22 cellular contexts compared by ENCODE assay signal in the genomic region with DNA sequence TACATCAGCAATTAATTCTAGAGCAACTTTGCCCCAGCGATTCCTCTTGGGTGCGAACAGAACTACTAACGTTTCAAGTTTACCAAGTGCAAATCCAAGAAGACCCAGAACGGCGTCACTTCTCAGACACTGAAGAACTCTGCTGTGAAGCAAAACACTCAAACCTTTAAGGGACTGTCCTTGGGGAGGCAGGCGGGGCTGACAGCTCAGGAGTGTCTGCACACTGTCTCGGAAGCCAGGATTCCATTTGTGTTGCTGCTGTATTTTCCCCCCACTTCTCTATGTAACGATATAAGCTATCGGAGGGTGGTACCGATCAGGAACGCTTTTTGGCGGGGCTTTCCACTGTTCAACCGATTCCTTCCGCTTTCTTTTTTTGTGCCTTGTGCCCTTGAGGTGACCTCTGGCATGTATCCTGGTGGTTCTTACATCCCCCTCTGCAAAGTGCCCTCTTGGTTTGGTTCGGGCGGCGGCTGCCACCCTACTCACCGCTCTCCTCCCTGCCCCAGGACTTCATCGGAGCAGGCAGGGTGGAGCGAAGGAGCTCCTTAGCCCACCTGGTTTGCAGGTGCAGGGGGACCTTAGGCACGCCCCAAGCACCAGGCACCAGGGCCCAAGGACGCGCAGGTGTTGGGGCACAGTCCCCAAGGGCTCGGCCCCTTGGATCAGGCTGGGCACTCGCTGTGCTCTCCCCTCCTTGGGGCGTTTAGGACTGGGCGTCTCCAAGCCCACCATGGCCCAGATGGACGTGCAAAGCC. TPM values are rescaled to one million over a fixed set of nuclear protein-coding genes. Genes with fewer than 3 reads are reported as not detected.
A peak's percentile ranks its signal among the peaks of the same experiment; 100 is the strongest.
DNase-seq lines count a peak whose midpoint lies in the region; ATAC-seq, FAIRE-seq and TF ChIP-seq lines count a peak whose summit lies in the region.
"Had no signal": no experiment of that assay in that cellular context is flagged by ENCODE, and none has a peak within 500 bp of the region (broad histone marks: within the 10 kb centered on the region; RNA-seq: fewer than 3 reads in every experiment).

No MANE protein-coding gene starts in this region.

- no peak for TF ChIP-seq RAD21 in HepG2 (CRISPR knock-in tag; IDR thresholded peaks at IDR 0.05)

- TF ChIP-seq EP300 in HepG2 (IDR thresholded peaks at IDR 0.05; ENCODE audit: low read depth in 2 of 2, low read length in 2 of 2): no peak
- no peak for TF ChIP-seq EP300 in HepG2 (CRISPR knock-in tag; IDR thresholded peaks at IDR 0.05; ENCODE audit: borderline replicate concordance)

- no peak for TF ChIP-seq CTCF in HepG2 (CRISPR knock-in tag; IDR thresholded peaks at IDR 0.05)
- no peak for TF ChIP-seq CTCF in right lobe of liver (IDR thresholded peaks at IDR 0.05)
- no peak for TF ChIP-seq CTCF in vagina (IDR thresholded peaks at IDR 0.05)

- H3K9me3 ChIP-seq in HepG2 (ENCODE audit: low read length): no peaks in the 10 kb centered on the region
- H3K9me3 ChIP-seq in right lobe of liver: no peaks in the 10 kb centered on the region
- no peaks in the 10 kb centered on the region for H3K9me3 ChIP-seq in muscle layer of colon (ENCODE audit: low read length)
- no peaks in the 10 kb centered on the region for H3K9me3 ChIP-seq in vagina
- H3K9me3 ChIP-seq: BLaER1 treated with 17β-estradiol and CSF1 and Interleukin-3, amounts not matched to agents 10 nM and 100 nM had no signal

- intact Hi-C loops in HepG2 (cut with micrococcal nuclease; ENCODE audit: unreplicated experiment): no loop called here
- intact Hi-C loops in right lobe of liver (cut with DNase I): loop anchor here (5.0 kb wide), 1 partner anchor 63 kb away; no protein-coding TSS in a partner anchor
- intact Hi-C loops in vagina (cut with DNase I): no loop called here

- no peak overlapping the region for H2AFZ ChIP-seq in HepG2 (ENCODE audit: low read length)

- H3K36me3 ChIP-seq in HepG2 (replicated peaks in 1 of 2; ENCODE audit: control insufficient read depth in 1 of 2, insufficient read depth in 2 of 2, low read length in 2 of 2) (peaks cover 11 to 30% of the 10 kb centered on the region in 2 experiments; a peak in 4 of 5 replicates), right lobe of liver (no peaks in the 10 kb centered on the region), muscle layer of colon (ENCODE audit: insufficient read depth, low read length) (peaks cover 5% of the 10 kb centered on the region), rectal smooth muscle tissue (ENCODE audit: control insufficient read depth, insufficient read depth, low read length) (peaks cover 2% of the 10 kb centered on the region), vagina (peaks cover 0 to 11% of the 10 kb centered on the region in 2 donors)

- in situ Hi-C loops in HepG2 (cut with HindIII; ENCODE audit: extremely low pct_ligation_motif_present, low pct_unique_long_range_greater_than_20kb): loop anchor here (5.0 to 10.0 kb wide), 2 partner anchors 63 to 125 kb away; partner anchors contain the start of gene LRRC43

- BruUV-seq in HepG2 (replicated peaks; lab: Mats Ljungman, UMichigan): no TSS peak

- ATAC-seq in HepG2 (no peak), right lobe of liver (no peak)

- H3K27me3 ChIP-seq in HepG2 (ENCODE audit: control insufficient read depth in 1 of 2, insufficient read depth in 2 of 2, low read length in 2 of 2) (no peaks in the 10 kb centered on the region), right lobe of liver (no peaks in the 10 kb centered on the region), muscle layer of colon (ENCODE audit: control insufficient read depth in 1 of 2, insufficient read depth in 2 of 2, low read length in 2 of 2) (no peaks in the 10 kb centered on the region), rectal smooth muscle tissue (ENCODE audit: control insufficient read depth, insufficient read depth, low read length) (no peaks in the 10 kb centered on the region), vagina (no peaks in the 10 kb centered on the region)
- H3K27me3 ChIP-seq: BLaER1 treated with 17β-estradiol and CSF1 and Interleukin-3, amounts not matched to agents 10 nM and 100 nM had no signal

- H3K4me2 ChIP-seq in HepG2 (ENCODE audit: low read depth, low read length): no peak overlapping the region
- H3K4me2 ChIP-seq: BLaER1 treated with 17β-estradiol and CSF1 and Interleukin-3, amounts not matched to agents 10 nM and 100 nM had no signal

- TF ChIP-seq POLR2A in HepG2 (IDR thresholded peaks at IDR 0.05; ENCODE audit: insufficient read depth in 1 of 2, low read depth in 2 of 2, low read length in 2 of 2) (no peak), right lobe of liver (IDR thresholded peaks at IDR 0.05) (no peak), vagina (IDR thresholded peaks at IDR 0.05) (no peak)

- DNase-seq in HepG2 (ENCODE audit: low spot score) (no peak), right lobe of liver (no peak), vagina (ENCODE audit: extremely low spot score in 2 of 2) (no peak), germinal center (ENCODE audit: low spot score) (no peak), A172 (ENCODE audit: low spot score) (no peak), GM19240 (ENCODE audit: insufficient read length, low spot score) (no peak)
- DNase-seq: CD8-positive, alpha-beta memory T cell; DND-41; GOT3; HFFc6; MV-4-11; NCI-H1417 treated with DMSO at 0.1 percent for 48 hours; NCI-H2029; NCI-H2171; NCI-H774 had no signal

- no peak for FAIRE-seq in HepG2 (lab: Jason Lieb, UNC)
- FAIRE-seq: A204.1, G401.6, GM18507 had no signal

- H4K20me1 ChIP-seq in HepG2 (ENCODE audit: insufficient read depth, low read length): no peaks in the 10 kb centered on the region

- no peak overlapping the region for H3K4me3 ChIP-seq in HepG2 (replicated peaks in 1 of 3; ENCODE audit: insufficient read depth in 1 of 3, low read depth in 2 of 3, low read length in 3 of 3)
- no peak overlapping the region for H3K4me3 ChIP-seq in right lobe of liver
- H3K4me3 ChIP-seq in muscle layer of colon (ENCODE audit: low read depth in 1 of 2, low read length in 2 of 2): no peak overlapping the region
- H3K4me3 ChIP-seq in rectal smooth muscle tissue (ENCODE audit: low read length): no peak overlapping the region
- H3K4me3 ChIP-seq in vagina: no peak overlapping the region
- H3K4me3 ChIP-seq: BLaER1 treated with 17β-estradiol and CSF1 and Interleukin-3, amounts not matched to agents 10 nM and 100 nM had no signal

- H3K9ac ChIP-seq in HepG2 (ENCODE audit: insufficient read depth, low read depth, low read length): no peak overlapping the region
- H3K9ac ChIP-seq in muscle layer of colon (ENCODE audit: low read length): no peak overlapping the region
- H3K9ac ChIP-seq in rectal smooth muscle tissue (ENCODE audit: low read length): no peak overlapping the region

- H3K4me1 ChIP-seq in HepG2 (ENCODE audit: insufficient read depth, low read length): peaks cover 31% of the 10 kb centered on the region
- H3K4me1 ChIP-seq in right lobe of liver: peaks cover 0 to 35% (median 12%) of the 10 kb centered on the region in 4 donors
- peaks cover 91% of the 10 kb centered on the region for H3K4me1 ChIP-seq in muscle layer of colon (ENCODE audit: insufficient read depth, low read length)
- peaks cover 55% of the 10 kb centered on the region for H3K4me1 ChIP-seq in rectal smooth muscle tissue (ENCODE audit: control insufficient read depth, insufficient read depth, low read length)
- peaks cover 40% of the 10 kb centered on the region for H3K4me1 ChIP-seq in vagina

- CTCF ChIA-PET in HepG2 (lab: Yijun Ruan, JAX; ENCODE audit: low intra/inter-chr PET ratio, low total read pairs): no interaction called here

- no peak overlapping the region for H3K27ac ChIP-seq in HepG2 (ENCODE audit: extremely low read length, insufficient read depth, low read length)
- no peak overlapping the region for H3K27ac ChIP-seq in right lobe of liver
- peak overlapping the region; percentile 62 for H3K27ac ChIP-seq in muscle layer of colon (ENCODE audit: low read depth, low read length)
- H3K27ac ChIP-seq in rectal smooth muscle tissue (ENCODE audit: low read depth, low read length): peak overlapping the region; percentile 95
- peak overlapping the region; percentile 27 for H3K27ac ChIP-seq in vagina
- H3K27ac ChIP-seq: RWPE1 had no signal

- no peaks in the 10 kb centered on the region for H3K79me2 ChIP-seq in HepG2 (ENCODE audit: insufficient read depth, low read length)

- POLR2A ChIA-PET in HepG2 (lab: Yijun Ruan, JAX): no interaction called here

- WGBS in HepG2 (ENCODE audit: low lambda C conversion rate): 95% methylated on average over 25 of the region's 28 CpGs
- 89% methylated on average over 14 of the region's 28 CpGs for WGBS in right lobe of liver (ENCODE audit: insufficient coverage, low coverage, low lambda C conversion rate, missing lambda C conversion rate)

RNA-seq across cellular contexts. Expression of gene MLXIP, which starts 19.2 kb away (rescaled TPM):
- total RNA-seq in HepG2 (2016; rRNA removed; fragmentation: Illumina TruSeq; extraction: Trizol) (4.4 and 5.3 TPM in 2 replicates), right lobe of liver (10 to 100 TPM; 13.9 to 45.9 (median 16.6) TPM), vagina (16.9 TPM)
- total RNA-seq in HepG2 (2016; cell fraction: cytosol; rRNA removed; fragmentation: Illumina TruSeq; extraction: Trizol; ENCODE audit: low read depth): 23.5 and 32.3 TPM in 2 replicates
- total RNA-seq in HepG2 (2016; cell fraction: insoluble cytoplasmic fraction; rRNA removed; fragmentation: Illumina TruSeq; extraction: Trizol): 4.0 and 6.0 TPM in 2 replicates
- 9.3 and 10.6 TPM in 2 replicates for total RNA-seq in HepG2 (2016; cell fraction: membrane; rRNA removed; fragmentation: Illumina TruSeq; extraction: Trizol)
- total RNA-seq in HepG2 (2016; cell fraction: nucleus; rRNA removed; fragmentation: Illumina TruSeq; extraction: Trizol): 7.4 and 8.4 TPM in 2 replicates
- polyA plus RNA-seq in HepG2 (2011; rRNA removed): 6.3 and 6.7 TPM in 2 replicates
- polyA plus RNA-seq in HepG2 (2011; cell fraction: cytosol; rRNA removed): 2.2 and 2.4 TPM in 2 replicates
- 25.4 and 79.6 TPM in 2 replicates for polyA plus RNA-seq in HepG2 (2011; cell fraction: nucleus; rRNA removed)
- polyA plus RNA-seq in HepG2 (2012): 10.8 and 14.9 TPM in 2 replicates
- polyA plus RNA-seq in HepG2 (2016; cell fraction: cytosol; fragmentation: Illumina TruSeq; extraction: Trizol; ENCODE audit: low read depth): 8.7 and 8.8 TPM in 2 replicates
- polyA plus RNA-seq in HepG2 (2016; cell fraction: insoluble cytoplasmic fraction; fragmentation: Illumina TruSeq; extraction: Trizol; ENCODE audit: low read depth): 6.2 and 10.8 TPM in 2 replicates
- 12.2 and 13.1 TPM in 2 replicates for polyA plus RNA-seq in HepG2 (2016; cell fraction: membrane; fragmentation: Illumina TruSeq; extraction: Trizol; ENCODE audit: low read depth)
- polyA plus RNA-seq in HepG2 (2016; cell fraction: nucleus; fragmentation: Illumina TruSeq; extraction: Trizol; ENCODE audit: insufficient read depth, low read depth): 23.5 and 26.5 TPM in 2 replicates
- 10.1 and 18.6 TPM in 2 replicates for polyA minus RNA-seq in HepG2 (2011; rRNA and poly(A)+ RNA removed; ENCODE audit: low replicate concordance)
- 6.0 and 7.2 TPM in 2 replicates for polyA minus RNA-seq in HepG2 (2011; cell fraction: cytosol; rRNA and poly(A)+ RNA removed)
- 12.4 and 12.6 TPM in 2 replicates for polyA minus RNA-seq in HepG2 (2011; cell fraction: nucleus; rRNA and poly(A)+ RNA removed)
- 5.4 and 10.1 TPM in 2 replicates for total RNA-seq in A172 (2014; rRNA removed; shearing (Covaris generic))

RNA-seq across cellular contexts. Expression of gene BCL7A, which starts 37.7 kb away (rescaled TPM):
- total RNA-seq in HepG2 (2016; rRNA removed; fragmentation: Illumina TruSeq; extraction: Trizol) (6.2 and 6.3 TPM in 2 replicates), right lobe of liver (1 to 10 TPM; 3.5 to 6.4 (median 4.6) TPM), vagina (8.1 TPM)
- total RNA-seq in HepG2 (2016; cell fraction: cytosol; rRNA removed; fragmentation: Illumina TruSeq; extraction: Trizol; ENCODE audit: low read depth): 2.2 TPM in 2 replicates
- 6.1 and 6.8 TPM in 2 replicates for total RNA-seq in HepG2 (2016; cell fraction: insoluble cytoplasmic fraction; rRNA removed; fragmentation: Illumina TruSeq; extraction: Trizol)
- 3.4 and 3.6 TPM in 2 replicates for total RNA-seq in HepG2 (2016; cell fraction: membrane; rRNA removed; fragmentation: Illumina TruSeq; extraction: Trizol)
- total RNA-seq in HepG2 (2016; cell fraction: nucleus; rRNA removed; fragmentation: Illumina TruSeq; extraction: Trizol): 3.7 and 4.3 TPM in 2 replicates
- 4.1 and 5.4 TPM in 2 replicates for polyA plus RNA-seq in HepG2 (2011; rRNA removed)
- polyA plus RNA-seq in HepG2 (2011; cell fraction: cytosol; rRNA removed): 4.0 and 4.8 TPM in 2 replicates
- 6.8 and 7.1 TPM in 2 replicates for polyA plus RNA-seq in HepG2 (2011; cell fraction: nucleus; rRNA removed)
- 2.4 and 5.0 TPM in 2 replicates for polyA plus RNA-seq in HepG2 (2012)
- 0.48 and 0.57 TPM in 2 replicates for polyA plus RNA-seq in HepG2 (2016; cell fraction: cytosol; fragmentation: Illumina TruSeq; extraction: Trizol; ENCODE audit: low read depth)
- polyA plus RNA-seq in HepG2 (2016; cell fraction: insoluble cytoplasmic fraction; fragmentation: Illumina TruSeq; extraction: Trizol; ENCODE audit: low read depth): 5.6 and 7.4 TPM in 2 replicates
- 1.6 and 1.7 TPM in 2 replicates for polyA plus RNA-seq in HepG2 (2016; cell fraction: membrane; fragmentation: Illumina TruSeq; extraction: Trizol; ENCODE audit: low read depth)
- 7.0 and 8.7 TPM in 2 replicates for polyA plus RNA-seq in HepG2 (2016; cell fraction: nucleus; fragmentation: Illumina TruSeq; extraction: Trizol; ENCODE audit: insufficient read depth, low read depth)
- polyA minus RNA-seq in HepG2 (2011; rRNA and poly(A)+ RNA removed; ENCODE audit: low replicate concordance): 5.1 and 5.3 TPM in 2 replicates
- 2.1 and 3.2 TPM in 2 replicates for polyA minus RNA-seq in HepG2 (2011; cell fraction: cytosol; rRNA and poly(A)+ RNA removed)
- polyA minus RNA-seq in HepG2 (2011; cell fraction: nucleus; rRNA and poly(A)+ RNA removed): 3.6 TPM in 2 replicates
- 6.9 and 7.6 TPM in 2 replicates for total RNA-seq in A172 (2014; rRNA removed; shearing (Covaris generic))

Comparison
In these comparisons a context has a peak if more than half of its experiments do, and no peak if none do; other contexts are left out.
1. intact Hi-C loops: an anchor here in right lobe of liver (5.0 kb wide); none called in HepG2 and vagina.
2. H3K27ac ChIP-seq: peak in muscle layer of colon (single experiment), rectal smooth muscle tissue (single experiment) and vagina (single experiment); none in HepG2 (single experiment) and right lobe of liver (0 of 3).